Comparison of ENCODE assay signal across 8 cellular contexts in the genomic region with DNA sequence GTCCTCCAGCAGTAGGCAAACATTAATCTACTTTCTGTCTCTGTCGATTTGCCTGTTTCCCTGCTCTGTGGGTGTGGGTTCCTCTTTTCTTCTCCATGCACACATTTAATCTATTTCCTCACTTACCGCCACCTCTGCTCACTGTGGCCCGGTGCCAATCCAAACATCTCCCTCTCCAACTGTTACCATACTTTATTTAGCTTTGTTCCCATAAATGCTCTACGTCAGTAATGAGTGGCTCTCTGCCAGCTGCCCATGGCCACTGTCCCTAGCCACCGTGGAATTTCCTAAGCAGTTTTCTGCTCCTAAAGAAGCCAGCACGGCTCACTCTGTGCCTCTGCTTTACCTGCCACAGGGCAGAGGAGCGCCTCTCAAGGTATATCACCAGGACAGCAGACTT. TPM values are rescaled to one million over a fixed set of nuclear protein-coding genes. Genes with fewer than 3 reads are reported as not detected.
DNase-seq lines count a peak whose midpoint lies in the region; ATAC-seq and TF ChIP-seq lines count a peak whose summit lies in the region.

No MANE protein-coding gene starts in this region.

- H3K27ac Mint-ChIP-seq in memory B cell (peak overlapping the region; percentile 9), immature natural killer cell (peak overlapping the region in 1 of 6 donors; percentile 6)
- no peak overlapping the region for H3K27ac Mint-ChIP-seq in T-helper 2 cell treated with Interferon-gamma antibody and Interleukin-4, amounts not matched to agents 5 μg/mL and 100 μg/mL, for 36 hours

- H3K27me3 Mint-ChIP-seq in memory B cell = peaks cover 3% of the 10 kb centered on the region
- peaks cover 8% of the 10 kb centered on the region for H3K27me3 Mint-ChIP-seq in T-helper 2 cell treated with Interferon-gamma antibody and Interleukin-4, amounts not matched to agents 5 μg/mL and 100 μg/mL, for 36 hours (ENCODE audit: low read depth)
- H3K27me3 Mint-ChIP-seq in immature natural killer cell (ENCODE audit: low read depth in 3 of 3) = peaks cover 0 to 13% (median 6%) of the 10 kb centered on the region in 3 donors

- H3K4me1 Mint-ChIP-seq in memory B cell (peaks cover 10% of the 10 kb centered on the region), immature natural killer cell (no peaks in the 10 kb centered on the region)
- peaks cover 2% of the 10 kb centered on the region for H3K4me1 Mint-ChIP-seq in T-helper 2 cell treated with Interferon-gamma antibody and Interleukin-4, amounts not matched to agents 5 μg/mL and 100 μg/mL, for 36 hours (ENCODE audit: low read depth)

- peak overlapping the region; percentile 64 for H3K4me3 Mint-ChIP-seq in memory B cell
- no peak overlapping the region for H3K4me3 Mint-ChIP-seq in T-helper 2 cell treated with Interferon-gamma antibody and Interleukin-4, amounts not matched to agents 5 μg/mL and 100 μg/mL, for 36 hours
- H3K4me3 Mint-ChIP-seq in immature natural killer cell = no peak overlapping the region

- intact Hi-C loops in breast epithelium (cut with DNase I; ENCODE audit: low total_unique reads) = loop anchor here (5.0 kb wide), 1 partner anchor 1214 kb away; no protein-coding TSS in a partner anchor

- TF ChIP-seq CTCF in breast epithelium (IDR thresholded peaks at IDR 0.05) = no peak

- ATAC-seq in HG03135 (IDR thresholded peaks at IDR 0.05; ENCODE audit: unreplicated experiment) = peak; percentile 78
- ATAC-seq in memory B cell (ENCODE audit: low read depth) = peak; percentile 97

- TF ChIP-seq POLR2A in breast epithelium (IDR thresholded peaks at IDR 0.05) = no peak

- peak overlapping the region in 2 of 3 donors; percentile 26 to 52 for H3K4me3 ChIP-seq in breast epithelium

- DNase-seq in DMS53 treated with DMSO at 0.1 percent for 48 hours (lab: John Stamatoyannopoulos, UW; ENCODE audit: unreplicated experiment) (peak; percentile 96), NCI-H460 (ENCODE audit: extremely low read depth, low read depth) (peak; percentile 49), breast epithelium (ENCODE audit: low spot score in 2 of 2) (peak; percentile 87 to 89), memory B cell (ENCODE audit: low spot score in 2 of 2) (peak in 1 of 2 donors; percentile 25), immature natural killer cell (no peak), HuH-7.5 (ENCODE audit: low spot score) (no peak)
- no peak for DNase-seq in T-helper 2 cell treated with Interferon-gamma antibody and Interleukin-4, amounts not matched to agents 5 μg/mL and 100 μg/mL, for 36 hours (ENCODE audit: low spot score)

- no peaks in the 10 kb centered on the region for H3K9me3 Mint-ChIP-seq in memory B cell
- no peaks in the 10 kb centered on the region for H3K9me3 Mint-ChIP-seq in T-helper 2 cell treated with Interferon-gamma antibody and Interleukin-4, amounts not matched to agents 5 μg/mL and 100 μg/mL, for 36 hours
- H3K9me3 Mint-ChIP-seq in immature natural killer cell = no peaks in the 10 kb centered on the region

- H3K36me3 Mint-ChIP-seq in memory B cell (no peaks in the 10 kb centered on the region), immature natural killer cell (no peaks in the 10 kb centered on the region)
- H3K36me3 Mint-ChIP-seq in T-helper 2 cell treated with Interferon-gamma antibody and Interleukin-4, amounts not matched to agents 5 μg/mL and 100 μg/mL, for 36 hours (ENCODE audit: low read depth) = no peaks in the 10 kb centered on the region

- no peaks in the 10 kb centered on the region for H3K4me1 ChIP-seq in breast epithelium

- H3K27me3 ChIP-seq in breast epithelium = no peaks in the 10 kb centered on the region

- no peaks in the 10 kb centered on the region for H3K36me3 ChIP-seq in breast epithelium

- H3K9me3 ChIP-seq in breast epithelium = no peaks in the 10 kb centered on the region

- peak overlapping the region; percentile 41 to 80 for H3K27ac ChIP-seq in breast epithelium

RNA-seq across cellular contexts. Expression of a gene that starts 19.5 kb away (rescaled TPM):
- 76.8 and 88.3 TPM in 2 replicates for total RNA-seq in NCI-H460 (2014; rRNA removed; shearing (Covaris generic))
- 19.5 and 68.8 TPM in 2 replicates for polyA plus RNA-seq in NCI-H460 (2014; cell fraction: nucleus; rRNA removed)
- total RNA-seq in breast epithelium = 100 to 1,000 TPM in 1 of 3 donors, 10 to 100 TPM in 2; 83.2 to 100 (median 87.8) TPM
- 100 to 1,000 TPM; 109 to 128 (median 125) TPM for polyA plus RNA-seq in immature natural killer cell

Comparison
In these comparisons a context has a peak if more than half of its experiments do, and no peak if none do; other contexts are left out.
1. DNase-seq: peak in DMS53 treated with DMSO at 0.1 percent for 48 hours (single experiment), NCI-H460 (single experiment) and breast epithelium (2 of 2); none in T-helper 2 cell treated with Interferon-gamma antibody and Interleukin-4, amounts not matched to agents 5 μg/mL and 100 μg/mL, for 36 hours (single experiment), immature natural killer cell (0 of 3) and HuH-7.5 (single experiment).